15 cellular contexts compared by ENCODE assay signal in genomic region chr6:26086214-26086613, GRCh38. TPM values are rescaled to one million over a fixed set of nuclear protein-coding genes. Genes with fewer than 3 reads are reported as not detected.
DNase-seq lines count a peak whose midpoint lies in the region; ATAC-seq and TF ChIP-seq lines count a peak whose summit lies in the region.
"Had no signal": no experiment of that assay in that cellular context is flagged by ENCODE, and none has a peak within 500 bp of the region (broad histone marks: within the 10 kb centered on the region; RNA-seq: fewer than 3 reads in every experiment).

No MANE protein-coding gene starts in this region.

- H3K36me3 ChIP-seq in CD8-positive, alpha-beta T cell (ENCODE audit: insufficient read depth, low read length) = no peaks in the 10 kb centered on the region
- H3K36me3 ChIP-seq: heart left ventricle had no signal

- intact Hi-C loops in CD8-positive, alpha-beta T cell (cut with DNase I, micrococcal nuclease) = loop anchor here in 1 of 2 experiments (2.0 kb wide), 1 partner anchor 17 kb away; a partner anchor contains a TSS

- no peaks in the 10 kb centered on the region for H3K27me3 ChIP-seq in CD8-positive, alpha-beta T cell (ENCODE audit: insufficient read depth, low read length)
- H3K27me3 ChIP-seq: heart left ventricle had no signal

- H3K27ac ChIP-seq in CD8-positive, alpha-beta T cell (ENCODE audit: low read depth, low read length) = no peak overlapping the region

- H3K4me3 Mint-ChIP-seq in CD8-positive, alpha-beta T cell = peak overlapping the region; percentile 88
- peak overlapping the region; percentile 89 to 95 (median 92) for H3K4me3 Mint-ChIP-seq in IgD-negative memory B cell
- H3K4me3 Mint-ChIP-seq in activated T-helper 17 cell treated with anti-CD3 and anti-CD28 coated beads, Interleukin-2, amount 50 U/mL, for 72 hours = peak overlapping the region; percentile 78
- peak overlapping the region in 6 of 8 donors; percentile 4 to 94 (median 76) for H3K4me3 Mint-ChIP-seq in naive B cell

- POLR2A ChIA-PET in CD8-positive, alpha-beta T cell (lab: Charles Lee) = interaction anchor here (0.8 to 3.2 kb wide), 17 partner anchors 8 to 1752 kb away, joined by 3 to 34 read pairs (median 9); a partner anchor contains a TSS

- H3K36me3 Mint-ChIP-seq in CD8-positive, alpha-beta T cell = no peaks in the 10 kb centered on the region
- H3K36me3 Mint-ChIP-seq in IgD-negative memory B cell (peaks cover 4% of the 10 kb centered on the region), naive B cell (peaks cover 12 to 20% of the 10 kb centered on the region in 2 donors)
- no peaks in the 10 kb centered on the region for H3K36me3 Mint-ChIP-seq in activated T-helper 17 cell treated with anti-CD3 and anti-CD28 coated beads, Interleukin-2, amount 50 U/mL, for 72 hours (ENCODE audit: low read depth)

- ATAC-seq in CD8-positive, alpha-beta T cell = peak; percentile 96
- ATAC-seq in activated T-helper 17 cell treated with anti-CD3 and anti-CD28 coated beads, Interleukin-2, amount 50 U/mL, for 72 hours (replicated peaks) = peak; percentile 84
- ATAC-seq in naive B cell (ENCODE audit: low read depth in 2 of 2) (peak; percentile 17 to 20), HG03097 (IDR thresholded peaks at IDR 0.05; ENCODE audit: low FRiP score, unreplicated experiment) (no peak)
- ATAC-seq: esophagus mucosa, heart left ventricle, SK-N-SH treated with all-trans-retinoic acid at 6 μM for 48 hours had no signal

- peak overlapping the region; percentile 75 for H3K27ac Mint-ChIP-seq in CD8-positive, alpha-beta T cell
- H3K27ac Mint-ChIP-seq in IgD-negative memory B cell = peak overlapping the region; percentile 20 to 85 (median 69)
- peak overlapping the region; percentile 38 for H3K27ac Mint-ChIP-seq in activated T-helper 17 cell treated with anti-CD3 and anti-CD28 coated beads, Interleukin-2, amount 50 U/mL, for 72 hours
- H3K27ac Mint-ChIP-seq in naive B cell = peak overlapping the region in 1 of 6 donors; percentile 62

- H3K27me3 Mint-ChIP-seq in CD8-positive, alpha-beta T cell (ENCODE audit: low read depth) = no peaks in the 10 kb centered on the region
- no peaks in the 10 kb centered on the region for H3K27me3 Mint-ChIP-seq in IgD-negative memory B cell
- H3K27me3 Mint-ChIP-seq in activated T-helper 17 cell treated with anti-CD3 and anti-CD28 coated beads, Interleukin-2, amount 50 U/mL, for 72 hours = peaks cover 4% of the 10 kb centered on the region
- H3K27me3 Mint-ChIP-seq in naive B cell = no peaks in the 10 kb centered on the region

- DNase-seq in CD8-positive, alpha-beta T cell = peak in 6 of 7 experiments; percentile 23 to 69 (median 42)
- no peak for DNase-seq in naive B cell
- no peak for DNase-seq in NCI-H187 treated with DMSO at 0.1 percent for 48 hours (lab: John Stamatoyannopoulos, UW)
- no peak for DNase-seq in ureter (ENCODE audit: low spot score)
- DNase-seq: GF-D8, heart left ventricle, KBM-7, kidney glomerular epithelial cell, NCI-H510A treated with DMSO at 0.1 percent for 48 hours, PC-9 had no signal

- H3K9me3 ChIP-seq in CD8-positive, alpha-beta T cell (ENCODE audit: low read length) = no peaks in the 10 kb centered on the region

- peaks cover 3% of the 10 kb centered on the region for H3K9me3 Mint-ChIP-seq in CD8-positive, alpha-beta T cell
- H3K9me3 Mint-ChIP-seq in IgD-negative memory B cell = peaks cover 0 to 6% (median 3%) of the 10 kb centered on the region in 3 donors
- peaks cover 6% of the 10 kb centered on the region for H3K9me3 Mint-ChIP-seq in activated T-helper 17 cell treated with anti-CD3 and anti-CD28 coated beads, Interleukin-2, amount 50 U/mL, for 72 hours
- peaks cover 0 to 20% (median 15%) of the 10 kb centered on the region in 7 donors for H3K9me3 Mint-ChIP-seq in naive B cell

- H3K4me1 ChIP-seq in CD8-positive, alpha-beta T cell (ENCODE audit: insufficient read depth, low read length) = peaks cover 27% of the 10 kb centered on the region

- TF ChIP-seq CTCF in CD8-positive, alpha-beta T cell (IDR thresholded peaks at IDR 0.05) = no peak

- H3K4me3 ChIP-seq in CD8-positive, alpha-beta T cell (ENCODE audit: low read depth, low read length) = peak overlapping the region; percentile 75

- CTCF ChIA-PET in CD8-positive, alpha-beta T cell (lab: Charles Lee) = interaction anchor here (0.9 to 20.4 kb wide), 5 partner anchors 8 to 83 kb away, joined by 3 to 666 read pairs (median 4); a partner anchor contains a TSS

- peaks cover 35% of the 10 kb centered on the region for H3K4me1 Mint-ChIP-seq in CD8-positive, alpha-beta T cell (ENCODE audit: low read depth)
- H3K4me1 Mint-ChIP-seq in IgD-negative memory B cell = peaks cover 24 to 37% (median 32%) of the 10 kb centered on the region in 3 donors
- peaks cover 15% of the 10 kb centered on the region for H3K4me1 Mint-ChIP-seq in activated T-helper 17 cell treated with anti-CD3 and anti-CD28 coated beads, Interleukin-2, amount 50 U/mL, for 72 hours
- H3K4me1 Mint-ChIP-seq in naive B cell = peaks cover 34 to 42% (median 37%) of the 10 kb centered on the region in 3 donors

RNA-seq across cellular contexts. Expression of gene HFE, which starts 1.0 kb away (rescaled TPM):
- total RNA-seq in CD8-positive, alpha-beta T cell = under 1 TPM; 0.30 to 0.44 TPM
- polyA plus RNA-seq in IgD-negative memory B cell (7.2 TPM), naive B cell (ENCODE audit: low read depth in 6 of 6) (1 to 10 TPM in 4 of 6 donors, under 1 TPM in 1, not detected in 1; 0.47 to 3.3 (median 2.9) TPM)
- total RNA-seq in activated T-helper 17 cell treated with anti-CD3 and anti-CD28 coated beads, Interleukin-2, amount 50 U/mL, for 72 hours = 1 to 10 TPM; 1.7 to 2.1 TPM
- 14.8 TPM for total RNA-seq in ureter

Comparison
In these comparisons a context has a peak if more than half of its experiments do, and no peak if none do; other contexts are left out.
1. DNase-seq: peak in CD8-positive, alpha-beta T cell (6 of 7); none in naive B cell (single experiment), NCI-H187 treated with DMSO at 0.1 percent for 48 hours (single experiment) and ureter (single experiment).
2. Peak in every context shown above with its lines, with median percentiles within 50 percentile points of each other: H3K4me3 Mint-ChIP-seq.